1 cellular context compared by ENCODE assay signal in genomic region chr2:23478933-23479683, GRCh38.
TF ChIP-seq lines count a peak whose summit lies in the region.

No MANE protein-coding gene starts in this region.

TF ChIP-seq in H1, 55 proteins besides CTCF, POLR2A, EP300 and RAD21 (continued from another document):
- no peak for TF ChIP-seq NANOG (IDR thresholded peaks at IDR 0.05; ENCODE audit: insufficient read depth, low read depth, low read length, poor library complexity, severe bottlenecking)
- no peak for TF ChIP-seq SIX5 (IDR thresholded peaks at IDR 0.05; ENCODE audit: low read depth, low read length)
- TF ChIP-seq ATF2 (IDR thresholded peaks at IDR 0.05; ENCODE audit: low read length), result no peak
- TF ChIP-seq SIN3A (conservative IDR thresholded peaks at IDR 0.05 in 1 of 2, IDR thresholded peaks at IDR 0.05 in 1 of 2; ENCODE audit: low read depth in 1 of 2, low read length in 2 of 2), result no peak
- TF ChIP-seq KDM5A (IDR thresholded peaks at IDR 0.05; ENCODE audit: low read length), result no peak
- no peak for TF ChIP-seq SP1 (IDR thresholded peaks at IDR 0.05; ENCODE audit: low read depth, low read length)
- TF ChIP-seq KDM4A (IDR thresholded peaks at IDR 0.05; ENCODE audit: low read depth, low read length, severe bottlenecking), result no peak
- no peak for TF ChIP-seq RFX5 (IDR thresholded peaks at IDR 0.05; ENCODE audit: borderline replicate concordance, low read depth, low read length)
- TF ChIP-seq RBBP5 (IDR thresholded peaks at IDR 0.05; ENCODE audit: borderline replicate concordance, low read depth, low read length), result no peak
- no peak for TF ChIP-seq RNF2 (IDR thresholded peaks at IDR 0.05; ENCODE audit: borderline replicate concordance, low read depth, low read length, missing control alignments, poor library complexity, severe bottlenecking)
- no peak for TF ChIP-seq YY1 (IDR thresholded peaks at IDR 0.05; ENCODE audit: low read depth, low read length)
